Comparison of ENCODE assay signal across 1 cellular context in the genomic region with DNA sequence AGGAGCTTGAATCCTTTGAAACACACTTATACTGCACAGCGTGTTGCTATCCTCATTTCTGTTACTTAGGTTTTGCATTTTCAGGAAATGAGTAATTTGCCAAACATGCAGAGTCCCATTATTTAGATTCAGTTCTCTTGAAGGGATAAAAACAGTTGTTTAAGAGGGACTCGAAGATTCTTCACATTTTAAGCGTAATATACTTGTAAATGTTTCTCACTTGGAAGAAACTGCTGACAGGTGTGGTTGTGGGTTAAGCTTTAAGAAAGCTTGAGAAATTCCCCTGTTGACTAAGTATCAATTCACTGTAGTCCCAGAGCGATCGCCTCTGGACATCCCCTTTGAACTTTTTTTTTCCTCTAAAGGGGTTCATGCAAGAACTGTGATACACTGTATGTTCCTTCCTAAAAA.
TF ChIP-seq lines count a peak whose summit lies in the region.

No MANE protein-coding gene starts in this region.

TF ChIP-seq in GM12878, 131 proteins besides CTCF, POLR2A, EP300 and RAD21 (continued from another document):
- TF ChIP-seq, protein P1, sequence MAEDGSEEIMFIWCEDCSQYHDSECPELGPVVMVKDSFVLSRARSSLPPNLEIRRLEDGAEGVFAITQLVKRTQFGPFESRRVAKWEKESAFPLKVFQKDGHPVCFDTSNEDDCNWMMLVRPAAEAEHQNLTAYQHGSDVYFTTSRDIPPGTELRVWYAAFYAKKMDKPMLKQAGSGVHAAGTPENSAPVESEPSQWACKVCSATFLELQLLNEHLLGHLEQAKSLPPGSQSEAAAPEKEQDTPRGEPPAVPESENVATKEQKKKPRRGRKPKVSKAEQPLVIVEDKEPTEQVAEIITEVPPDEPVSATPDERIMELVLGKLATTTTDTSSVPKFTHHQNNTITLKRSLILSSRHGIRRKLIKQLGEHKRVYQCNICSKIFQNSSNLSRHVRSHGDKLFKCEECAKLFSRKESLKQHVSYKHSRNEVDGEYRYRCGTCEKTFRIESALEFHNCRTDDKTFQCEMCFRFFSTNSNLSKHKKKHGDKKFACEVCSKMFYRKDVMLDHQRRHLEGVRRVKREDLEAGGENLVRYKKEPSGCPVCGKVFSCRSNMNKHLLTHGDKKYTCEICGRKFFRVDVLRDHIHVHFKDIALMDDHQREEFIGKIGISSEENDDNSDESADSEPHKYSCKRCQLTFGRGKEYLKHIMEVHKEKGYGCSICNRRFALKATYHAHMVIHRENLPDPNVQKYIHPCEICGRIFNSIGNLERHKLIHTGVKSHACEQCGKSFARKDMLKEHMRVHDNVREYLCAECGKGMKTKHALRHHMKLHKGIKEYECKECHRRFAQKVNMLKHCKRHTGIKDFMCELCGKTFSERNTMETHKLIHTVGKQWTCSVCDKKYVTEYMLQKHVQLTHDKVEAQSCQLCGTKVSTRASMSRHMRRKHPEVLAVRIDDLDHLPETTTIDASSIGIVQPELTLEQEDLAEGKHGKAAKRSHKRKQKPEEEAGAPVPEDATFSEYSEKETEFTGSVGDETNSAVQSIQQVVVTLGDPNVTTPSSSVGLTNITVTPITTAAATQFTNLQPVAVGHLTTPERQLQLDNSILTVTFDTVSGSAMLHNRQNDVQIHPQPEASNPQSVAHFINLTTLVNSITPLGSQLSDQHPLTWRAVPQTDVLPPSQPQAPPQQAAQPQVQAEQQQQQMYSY (CRISPR knock-in tag; IDR thresholded peaks at IDR 0.05), result no peak
- TF ChIP-seq RCOR1 (conservative IDR thresholded peaks at IDR 0.05; ENCODE audit: low read depth, low read length) (no peak), FOXK2 (IDR thresholded peaks at IDR 0.05) (no peak), TARDBP (IDR thresholded peaks at IDR 0.05; ENCODE audit: borderline replicate concordance) (no peak), HDAC6 (IDR thresholded peaks at IDR 0.05; ENCODE audit: unreplicated experiment) (no peak), ZSCAN29 (IDR thresholded peaks at IDR 0.05) (peak; percentile 62; the same call in 1 of the 2 replicates), POLR2AphosphoS5 (IDR thresholded peaks at IDR 0.05; ENCODE audit: low read length) (0 out of 2 replicates have a peak, but pooled peaks have one; percentile 31), DPF2 (IDR thresholded peaks at IDR 0.05) (peak; percentile 82; the same call in 1 of the 2 replicates), MTA3 (IDR thresholded peaks at IDR 0.05; ENCODE audit: borderline replicate concordance, low read length) (no peak; the same call in 1 of the 2 replicates), SIX5 (IDR thresholded peaks at IDR 0.05; ENCODE audit: low read depth, low read length, severe bottlenecking) (no peak), JUNB (IDR thresholded peaks at IDR 0.05) (peak; percentile 61), BMI1 (IDR thresholded peaks at IDR 0.05; ENCODE audit: borderline replicate concordance) (peak; percentile 60; the same call in 1 of the 2 replicates)
- TF ChIP-seq, protein P2, sequence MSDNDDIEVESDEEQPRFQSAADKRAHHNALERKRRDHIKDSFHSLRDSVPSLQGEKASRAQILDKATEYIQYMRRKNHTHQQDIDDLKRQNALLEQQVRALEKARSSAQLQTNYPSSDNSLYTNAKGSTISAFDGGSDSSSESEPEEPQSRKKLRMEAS (IDR thresholded peaks at IDR 0.05; ENCODE audit: low read depth, low read length), result no peak
- TF ChIP-seq, protein P3, sequence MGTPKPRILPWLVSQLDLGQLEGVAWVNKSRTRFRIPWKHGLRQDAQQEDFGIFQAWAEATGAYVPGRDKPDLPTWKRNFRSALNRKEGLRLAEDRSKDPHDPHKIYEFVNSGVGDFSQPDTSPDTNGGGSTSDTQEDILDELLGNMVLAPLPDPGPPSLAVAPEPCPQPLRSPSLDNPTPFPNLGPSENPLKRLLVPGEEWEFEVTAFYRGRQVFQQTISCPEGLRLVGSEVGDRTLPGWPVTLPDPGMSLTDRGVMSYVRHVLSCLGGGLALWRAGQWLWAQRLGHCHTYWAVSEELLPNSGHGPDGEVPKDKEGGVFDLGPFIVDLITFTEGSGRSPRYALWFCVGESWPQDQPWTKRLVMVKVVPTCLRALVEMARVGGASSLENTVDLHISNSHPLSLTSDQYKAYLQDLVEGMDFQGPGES (IDR thresholded peaks at IDR 0.05), result no peak
TF ChIP-seq in GM12878: peak in this region for 49.
